In the genomic region with DNA sequence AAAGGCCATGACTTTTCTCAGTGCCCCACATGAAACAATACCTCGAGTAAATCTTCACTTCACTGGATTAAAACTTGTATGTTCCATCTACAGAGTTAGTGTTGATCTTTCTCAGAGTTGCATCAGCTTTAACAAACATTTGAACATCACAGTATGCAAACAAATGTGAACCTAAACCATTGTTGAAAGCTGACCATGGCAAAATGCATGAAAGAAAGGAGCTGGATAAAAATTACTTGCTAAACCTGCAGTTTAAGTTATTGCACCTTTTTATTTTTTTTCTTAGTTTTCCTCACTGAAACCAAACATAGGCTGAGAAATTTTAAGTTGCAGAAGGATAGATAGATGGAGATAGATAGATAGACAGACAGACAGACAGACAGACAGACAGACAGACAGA, we compare ENCODE assay signal across 1 cellular context.
TF ChIP-seq lines count a peak whose summit lies in the region.

No MANE protein-coding gene starts in this region.

TF ChIP-seq in HepG2, 621 proteins besides CTCF, POLR2A, EP300 and RAD21 (continued from another document and continues in another):
- TF ChIP-seq, protein P1, sequence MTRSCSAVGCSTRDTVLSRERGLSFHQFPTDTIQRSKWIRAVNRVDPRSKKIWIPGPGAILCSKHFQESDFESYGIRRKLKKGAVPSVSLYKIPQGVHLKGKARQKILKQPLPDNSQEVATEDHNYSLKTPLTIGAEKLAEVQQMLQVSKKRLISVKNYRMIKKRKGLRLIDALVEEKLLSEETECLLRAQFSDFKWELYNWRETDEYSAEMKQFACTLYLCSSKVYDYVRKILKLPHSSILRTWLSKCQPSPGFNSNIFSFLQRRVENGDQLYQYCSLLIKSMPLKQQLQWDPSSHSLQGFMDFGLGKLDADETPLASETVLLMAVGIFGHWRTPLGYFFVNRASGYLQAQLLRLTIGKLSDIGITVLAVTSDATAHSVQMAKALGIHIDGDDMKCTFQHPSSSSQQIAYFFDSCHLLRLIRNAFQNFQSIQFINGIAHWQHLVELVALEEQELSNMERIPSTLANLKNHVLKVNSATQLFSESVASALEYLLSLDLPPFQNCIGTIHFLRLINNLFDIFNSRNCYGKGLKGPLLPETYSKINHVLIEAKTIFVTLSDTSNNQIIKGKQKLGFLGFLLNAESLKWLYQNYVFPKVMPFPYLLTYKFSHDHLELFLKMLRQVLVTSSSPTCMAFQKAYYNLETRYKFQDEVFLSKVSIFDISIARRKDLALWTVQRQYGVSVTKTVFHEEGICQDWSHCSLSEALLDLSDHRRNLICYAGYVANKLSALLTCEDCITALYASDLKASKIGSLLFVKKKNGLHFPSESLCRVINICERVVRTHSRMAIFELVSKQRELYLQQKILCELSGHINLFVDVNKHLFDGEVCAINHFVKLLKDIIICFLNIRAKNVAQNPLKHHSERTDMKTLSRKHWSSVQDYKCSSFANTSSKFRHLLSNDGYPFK (CRISPR knock-in tag; IDR thresholded peaks at IDR 0.05; ENCODE audit: borderline replicate concordance): no peak
- TF ChIP-seq, protein P2, sequence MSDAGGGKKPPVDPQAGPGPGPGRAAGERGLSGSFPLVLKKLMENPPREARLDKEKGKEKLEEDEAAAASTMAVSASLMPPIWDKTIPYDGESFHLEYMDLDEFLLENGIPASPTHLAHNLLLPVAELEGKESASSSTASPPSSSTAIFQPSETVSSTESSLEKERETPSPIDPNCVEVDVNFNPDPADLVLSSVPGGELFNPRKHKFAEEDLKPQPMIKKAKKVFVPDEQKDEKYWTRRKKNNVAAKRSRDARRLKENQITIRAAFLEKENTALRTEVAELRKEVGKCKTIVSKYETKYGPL (CRISPR knock-in tag; IDR thresholded peaks at IDR 0.05): 0 out of 2 replicates have a peak, but pooled peaks have one; percentile 21
- TF ChIP-seq NR2F1 (CRISPR knock-in tag; IDR thresholded peaks at IDR 0.05) (peak in 1 of 2 experiments; percentile 67; a peak in 3 of 4 replicates), TSC22D2 (CRISPR knock-in tag; IDR thresholded peaks at IDR 0.05; ENCODE audit: borderline replicate concordance) (no peak), ZNF792 (CRISPR knock-in tag; IDR thresholded peaks at IDR 0.05) (peak; percentile 50; the same call in 1 of the 2 replicates), KLF6 (CRISPR knock-in tag; IDR thresholded peaks at IDR 0.05) (peak; percentile 62; the same call in 1 of the 2 replicates), SSRP1 (CRISPR knock-in tag; IDR thresholded peaks at IDR 0.05) (peak; percentile 29; the same call in 1 of the 2 replicates), NFKBIZ (CRISPR knock-in tag; IDR thresholded peaks at IDR 0.05) (peak; percentile 68; the same call in 1 of the 2 replicates), ZNF556 (CRISPR knock-in tag; IDR thresholded peaks at IDR 0.05; ENCODE audit: borderline replicate concordance) (peak; percentile 27; the same call in 1 of the 2 replicates), ZEB1 (IDR thresholded peaks at IDR 0.05; ENCODE audit: insufficient replicate concordance, low read depth) (no peak), NFIC (IDR thresholded peaks at IDR 0.05; ENCODE audit: low read length) (peak; percentile 94), SUZ12 (IDR thresholded peaks at IDR 0.05; ENCODE audit: low read depth, low read length) (no peak), MIER2 (CRISPR knock-in tag; IDR thresholded peaks at IDR 0.05) (peak; percentile 63; the same call in 1 of the 2 replicates), MEF2D (CRISPR knock-in tag; IDR thresholded peaks at IDR 0.05) (0 out of 2 replicates have a peak, but pooled peaks have one; percentile 56), DPF2 (CRISPR knock-in tag; IDR thresholded peaks at IDR 0.05; ENCODE audit: borderline replicate concordance, low read depth) (peak; percentile 99), ZNF292 (CRISPR knock-in tag; IDR thresholded peaks at IDR 0.05; ENCODE audit: borderline replicate concordance, low read depth) (peak; percentile 61; the same call in 1 of the 2 replicates), NR2F6 (IDR thresholded peaks at IDR 0.05) (peak; percentile 85), NR2F6 (CRISPR knock-in tag; IDR thresholded peaks at IDR 0.05) (peak; percentile 85), SP140L (CRISPR knock-in tag; IDR thresholded peaks at IDR 0.05; ENCODE audit: borderline replicate concordance) (0 out of 2 replicates have a peak, but pooled peaks have one; percentile 71), IRF2 (CRISPR knock-in tag; IDR thresholded peaks at IDR 0.05) (peak; percentile 73; the same call in 1 of the 2 replicates), GATAD1 (CRISPR knock-in tag; IDR thresholded peaks at IDR 0.05) (0 out of 2 replicates have a peak, but pooled peaks have one; percentile 16), ZNF773 (CRISPR knock-in tag; IDR thresholded peaks at IDR 0.05; ENCODE audit: borderline replicate concordance) (no peak), ZNF747 (CRISPR knock-in tag; IDR thresholded peaks at IDR 0.05; ENCODE audit: borderline replicate concordance) (0 out of 2 replicates have a peak, but pooled peaks have one; percentile 34), CREM (IDR thresholded peaks at IDR 0.05) (peak; percentile 84), CREM (CRISPR knock-in tag; IDR thresholded peaks at IDR 0.05) (no peak), ZNF263 (CRISPR knock-in tag; IDR thresholded peaks at IDR 0.05) (no peak), SIX1 (CRISPR knock-in tag; IDR thresholded peaks at IDR 0.05; ENCODE audit: borderline replicate concordance) (peak; percentile 86), ZBTB7B (CRISPR knock-in tag; IDR thresholded peaks at IDR 0.05) (0 out of 2 replicates have a peak, but pooled peaks have one; percentile 35), TGIF2 (CRISPR knock-in tag; IDR thresholded peaks at IDR 0.05) (peak; percentile 62; the same call in 1 of the 2 replicates), HNRNPK (IDR thresholded peaks at IDR 0.05; ENCODE audit: low read depth, low read length, poor library complexity, severe bottlenecking) (no peak)
- TF ChIP-seq, protein P3, sequence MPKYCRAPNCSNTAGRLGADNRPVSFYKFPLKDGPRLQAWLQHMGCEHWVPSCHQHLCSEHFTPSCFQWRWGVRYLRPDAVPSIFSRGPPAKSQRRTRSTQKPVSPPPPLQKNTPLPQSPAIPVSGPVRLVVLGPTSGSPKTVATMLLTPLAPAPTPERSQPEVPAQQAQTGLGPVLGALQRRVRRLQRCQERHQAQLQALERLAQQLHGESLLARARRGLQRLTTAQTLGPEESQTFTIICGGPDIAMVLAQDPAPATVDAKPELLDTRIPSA (CRISPR knock-in tag; IDR thresholded peaks at IDR 0.05; ENCODE audit: borderline replicate concordance): no peak
- TF ChIP-seq, protein P4, sequence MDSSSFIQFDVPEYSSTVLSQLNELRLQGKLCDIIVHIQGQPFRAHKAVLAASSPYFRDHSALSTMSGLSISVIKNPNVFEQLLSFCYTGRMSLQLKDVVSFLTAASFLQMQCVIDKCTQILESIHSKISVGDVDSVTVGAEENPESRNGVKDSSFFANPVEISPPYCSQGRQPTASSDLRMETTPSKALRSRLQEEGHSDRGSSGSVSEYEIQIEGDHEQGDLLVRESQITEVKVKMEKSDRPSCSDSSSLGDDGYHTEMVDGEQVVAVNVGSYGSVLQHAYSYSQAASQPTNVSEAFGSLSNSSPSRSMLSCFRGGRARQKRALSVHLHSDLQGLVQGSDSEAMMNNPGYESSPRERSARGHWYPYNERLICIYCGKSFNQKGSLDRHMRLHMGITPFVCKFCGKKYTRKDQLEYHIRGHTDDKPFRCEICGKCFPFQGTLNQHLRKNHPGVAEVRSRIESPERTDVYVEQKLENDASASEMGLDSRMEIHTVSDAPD (CRISPR knock-in tag; IDR thresholded peaks at IDR 0.05): no peak; the same call in 1 of the 2 replicates
- TF ChIP-seq, protein P5, sequence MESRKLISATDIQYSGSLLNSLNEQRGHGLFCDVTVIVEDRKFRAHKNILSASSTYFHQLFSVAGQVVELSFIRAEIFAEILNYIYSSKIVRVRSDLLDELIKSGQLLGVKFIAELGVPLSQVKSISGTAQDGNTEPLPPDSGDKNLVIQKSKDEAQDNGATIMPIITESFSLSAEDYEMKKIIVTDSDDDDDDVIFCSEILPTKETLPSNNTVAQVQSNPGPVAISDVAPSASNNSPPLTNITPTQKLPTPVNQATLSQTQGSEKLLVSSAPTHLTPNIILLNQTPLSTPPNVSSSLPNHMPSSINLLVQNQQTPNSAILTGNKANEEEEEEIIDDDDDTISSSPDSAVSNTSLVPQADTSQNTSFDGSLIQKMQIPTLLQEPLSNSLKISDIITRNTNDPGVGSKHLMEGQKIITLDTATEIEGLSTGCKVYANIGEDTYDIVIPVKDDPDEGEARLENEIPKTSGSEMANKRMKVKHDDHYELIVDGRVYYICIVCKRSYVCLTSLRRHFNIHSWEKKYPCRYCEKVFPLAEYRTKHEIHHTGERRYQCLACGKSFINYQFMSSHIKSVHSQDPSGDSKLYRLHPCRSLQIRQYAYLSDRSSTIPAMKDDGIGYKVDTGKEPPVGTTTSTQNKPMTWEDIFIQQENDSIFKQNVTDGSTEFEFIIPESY (CRISPR knock-in tag; IDR thresholded peaks at IDR 0.05): 0 out of 2 replicates have a peak, but pooled peaks have one; percentile 18
- TF ChIP-seq, protein P6, sequence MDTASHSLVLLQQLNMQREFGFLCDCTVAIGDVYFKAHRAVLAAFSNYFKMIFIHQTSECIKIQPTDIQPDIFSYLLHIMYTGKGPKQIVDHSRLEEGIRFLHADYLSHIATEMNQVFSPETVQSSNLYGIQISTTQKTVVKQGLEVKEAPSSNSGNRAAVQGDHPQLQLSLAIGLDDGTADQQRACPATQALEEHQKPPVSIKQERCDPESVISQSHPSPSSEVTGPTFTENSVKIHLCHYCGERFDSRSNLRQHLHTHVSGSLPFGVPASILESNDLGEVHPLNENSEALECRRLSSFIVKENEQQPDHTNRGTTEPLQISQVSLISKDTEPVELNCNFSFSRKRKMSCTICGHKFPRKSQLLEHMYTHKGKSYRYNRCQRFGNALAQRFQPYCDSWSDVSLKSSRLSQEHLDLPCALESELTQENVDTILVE (CRISPR knock-in tag; IDR thresholded peaks at IDR 0.05): peak; percentile 87
- TF ChIP-seq, protein P7, sequence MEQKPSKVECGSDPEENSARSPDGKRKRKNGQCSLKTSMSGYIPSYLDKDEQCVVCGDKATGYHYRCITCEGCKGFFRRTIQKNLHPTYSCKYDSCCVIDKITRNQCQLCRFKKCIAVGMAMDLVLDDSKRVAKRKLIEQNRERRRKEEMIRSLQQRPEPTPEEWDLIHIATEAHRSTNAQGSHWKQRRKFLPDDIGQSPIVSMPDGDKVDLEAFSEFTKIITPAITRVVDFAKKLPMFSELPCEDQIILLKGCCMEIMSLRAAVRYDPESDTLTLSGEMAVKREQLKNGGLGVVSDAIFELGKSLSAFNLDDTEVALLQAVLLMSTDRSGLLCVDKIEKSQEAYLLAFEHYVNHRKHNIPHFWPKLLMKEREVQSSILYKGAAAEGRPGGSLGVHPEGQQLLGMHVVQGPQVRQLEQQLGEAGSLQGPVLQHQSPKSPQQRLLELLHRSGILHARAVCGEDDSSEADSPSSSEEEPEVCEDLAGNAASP (CRISPR knock-in tag; IDR thresholded peaks at IDR 0.05; ENCODE audit: borderline replicate concordance): peak; percentile 89
- TF ChIP-seq, protein P8, sequence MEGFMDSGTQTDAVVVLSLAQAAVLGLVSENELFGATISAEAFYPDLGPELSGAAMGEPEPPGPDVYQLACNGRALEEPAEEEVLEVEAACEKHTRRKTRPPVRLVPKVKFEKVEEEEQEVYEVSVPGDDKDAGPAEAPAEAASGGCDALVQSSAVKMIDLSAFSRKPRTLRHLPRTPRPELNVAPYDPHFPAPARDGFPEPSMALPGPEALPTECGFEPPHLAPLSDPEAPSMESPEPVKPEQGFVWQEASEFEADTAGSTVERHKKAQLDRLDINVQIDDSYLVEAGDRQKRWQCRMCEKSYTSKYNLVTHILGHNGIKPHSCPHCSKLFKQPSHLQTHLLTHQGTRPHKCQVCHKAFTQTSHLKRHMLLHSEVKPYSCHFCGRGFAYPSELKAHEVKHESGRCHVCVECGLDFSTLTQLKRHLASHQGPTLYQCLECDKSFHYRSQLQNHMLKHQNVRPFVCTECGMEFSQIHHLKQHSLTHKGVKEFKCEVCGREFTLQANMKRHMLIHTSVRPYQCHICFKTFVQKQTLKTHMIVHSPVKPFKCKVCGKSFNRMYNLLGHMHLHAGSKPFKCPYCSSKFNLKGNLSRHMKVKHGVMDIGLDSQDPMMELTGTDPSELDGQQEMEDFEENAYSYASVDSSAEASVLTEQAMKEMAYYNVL (CRISPR knock-in tag; IDR thresholded peaks at IDR 0.05; ENCODE audit: borderline replicate concordance): peak; percentile 57; the same call in 1 of the 2 replicates
